ENCODE assay signal across 13 cellular contexts in genomic region chr4:81473086-81473396, GRCh38. TPM values are rescaled to one million over a fixed set of nuclear protein-coding genes. Genes with fewer than 3 reads are reported as not detected.
A peak's percentile ranks its signal among the peaks of the same experiment; 100 is the strongest.
DNase-seq lines count a peak whose midpoint lies in the region; TF ChIP-seq lines count a peak whose summit lies in the region.
"Had no signal": no experiment of that assay in that cellular context is flagged by ENCODE, and none has a peak within 500 bp of the region (broad histone marks: within the 10 kb centered on the region; RNA-seq: fewer than 3 reads in every experiment).

No MANE protein-coding gene starts in this region.

- H3K4me2 ChIP-seq in BLaER1 treated with 17β-estradiol and CSF1 and Interleukin-3, amounts not matched to agents 10 nM and 100 nM: peak overlapping the region; percentile 80 to 97 (median 92)
- peak overlapping the region; percentile 51 for H3K4me2 ChIP-seq in KMS-11

- H3K9ac ChIP-seq in BLaER1 treated with 17β-estradiol and CSF1 and Interleukin-3, amounts not matched to agents 10 nM and 100 nM: peak overlapping the region in 9 of 11 experiments; percentile 83 to 100 (median 91); a peak in 13 of 22 replicates
- H3K9ac ChIP-seq in KMS-11: peak overlapping the region; percentile 78; the same call in 1 of the 2 replicates

- intact Hi-C loops in breast epithelium (cut with DNase I; ENCODE audit: low total_unique reads): loop anchor here (10.0 kb wide), 1 partner anchor 372 kb away; no protein-coding TSS in a partner anchor

- DNase-seq in breast epithelium (ENCODE audit: low spot score in 2 of 2) (no peak), osteocyte (ENCODE audit: extremely low spot score, unreplicated experiment) (no peak), DMS153 treated with DMSO at 0.1 percent for 48 hours (lab: John Stamatoyannopoulos, UW; ENCODE audit: unreplicated experiment) (no peak), RPMI8226 (no peak), OCI-M1 (lab: John Stamatoyannopoulos, UW) (no peak), NCI-H2196 (lab: John Stamatoyannopoulos, UW; ENCODE audit: unreplicated experiment) (no peak)
- DNase-seq: amniotic stem cell, heart right ventricle, uterus had no signal

- peaks cover 0 to 26% (median 9%) of the 10 kb centered on the region in 11 experiments; a peak in 10 of 22 replicates for H4K20me1 ChIP-seq in BLaER1 treated with 17β-estradiol and CSF1 and Interleukin-3, amounts not matched to agents 10 nM and 100 nM
- no peaks in the 10 kb centered on the region for H4K20me1 ChIP-seq in KMS-11 (ENCODE audit: insufficient read depth)

- H2AFZ ChIP-seq in KMS-11 (ENCODE audit: low read depth): peak overlapping the region; percentile 56

- H3K36me3 ChIP-seq in BLaER1 treated with 17β-estradiol and CSF1 and Interleukin-3, amounts not matched to agents 10 nM and 100 nM: no peaks in the 10 kb centered on the region
- H3K36me3 ChIP-seq in KMS-11 (ENCODE audit: insufficient read depth) (no peaks in the 10 kb centered on the region), breast epithelium (no peaks in the 10 kb centered on the region)
- H3K36me3 ChIP-seq: heart right ventricle, uterus had no signal

- H3K27me3 Mint-ChIP-seq in osteocyte (ENCODE audit: unreplicated experiment): peaks cover 65% of the 10 kb centered on the region

- no peaks in the 10 kb centered on the region for H3K9me3 Mint-ChIP-seq in osteocyte (ENCODE audit: unreplicated experiment)

- no peak overlapping the region for H3K27ac Mint-ChIP-seq in osteocyte (ENCODE audit: unreplicated experiment)

- no peaks in the 10 kb centered on the region for H3K36me3 Mint-ChIP-seq in osteocyte (ENCODE audit: unreplicated experiment)

- H3K27me3 ChIP-seq in BLaER1 treated with 17β-estradiol and CSF1 and Interleukin-3, amounts not matched to agents 10 nM and 100 nM: no peaks in the 10 kb centered on the region
- no peaks in the 10 kb centered on the region for H3K27me3 ChIP-seq in KMS-11 (ENCODE audit: insufficient read depth, low read depth)
- H3K27me3 ChIP-seq in breast epithelium: no peaks in the 10 kb centered on the region
- H3K27me3 ChIP-seq: heart right ventricle, uterus had no signal

- TF ChIP-seq CTCF in KMS-11 (conservative IDR thresholded peaks at IDR 0.05; ENCODE audit: low read depth, low read length) (no peak), breast epithelium (IDR thresholded peaks at IDR 0.05) (no peak), osteocyte (IDR thresholded peaks at IDR 0.05) (no peak)

- H3K4me1 Mint-ChIP-seq in osteocyte (ENCODE audit: unreplicated experiment): peaks cover 10% of the 10 kb centered on the region

- H3K27ac ChIP-seq in BLaER1 treated with 17β-estradiol and CSF1 and Interleukin-3, amounts not matched to agents 10 nM and 100 nM: peak overlapping the region; percentile 80 to 99 (median 86)
- H3K27ac ChIP-seq in KMS-11 (peak overlapping the region; percentile 84), breast epithelium (peak overlapping the region; percentile 92 to 94)

- peaks cover 31 to 47% (median 41%) of the 10 kb centered on the region in 10 experiments for H3K4me1 ChIP-seq in BLaER1 treated with 17β-estradiol and CSF1 and Interleukin-3, amounts not matched to agents 10 nM and 100 nM
- H3K4me1 ChIP-seq in KMS-11 (ENCODE audit: low read depth, poor library complexity, severe bottlenecking): peaks cover 37% of the 10 kb centered on the region
- H3K4me1 ChIP-seq in breast epithelium: peaks cover 0 to 20% of the 10 kb centered on the region in 2 donors
- H3K4me1 ChIP-seq: uterus had no signal

- peak overlapping the region; percentile 1 for H3K4me3 Mint-ChIP-seq in osteocyte (ENCODE audit: unreplicated experiment)

- peaks cover 35% of the 10 kb centered on the region for H3K79me2 ChIP-seq in KMS-11 (ENCODE audit: insufficient read depth, low read depth)

- no peak for TF ChIP-seq POLR2A in breast epithelium (IDR thresholded peaks at IDR 0.05)

- peak overlapping the region in 6 of 10 experiments; percentile 83 to 96 (median 96); a peak in 7 of 20 replicates for H3K4me3 ChIP-seq in BLaER1 treated with 17β-estradiol and CSF1 and Interleukin-3, amounts not matched to agents 10 nM and 100 nM
- H3K4me3 ChIP-seq in KMS-11 (IDR thresholded peaks at IDR 0.05; ENCODE audit: insufficient read depth, low read depth, low read length): no peak overlapping the region
- no peak overlapping the region for H3K4me3 ChIP-seq in breast epithelium

- peaks cover 0 to 16% (median 9%) of the 10 kb centered on the region in 11 experiments; a peak in 13 of 22 replicates for H3K9me3 ChIP-seq in BLaER1 treated with 17β-estradiol and CSF1 and Interleukin-3, amounts not matched to agents 10 nM and 100 nM (replicated peaks in 1 of 11)
- no peaks in the 10 kb centered on the region for H3K9me3 ChIP-seq in breast epithelium
- H3K9me3 ChIP-seq: heart right ventricle, uterus had no signal

RNA-seq across cellular contexts. Expression of gene RASGEF1B, which starts 1.3 kb away (rescaled TPM):
- total RNA-seq in breast epithelium: 10 to 100 TPM; 16.4 to 45.8 (median 25.0) TPM
- 0.64 and 0.84 TPM in 2 replicates for total RNA-seq in osteocyte
- total RNA-seq: lung microvascular endothelial cell, RPMI7951 had no signal

Comparison
In these comparisons a context has a peak if more than half of its experiments do, and no peak if none do; other contexts are left out.
1. H3K4me3 ChIP-seq: peak in BLaER1 treated with 17β-estradiol and CSF1 and Interleukin-3, amounts not matched to agents 10 nM and 100 nM (6 of 10); none in KMS-11 (single experiment) and breast epithelium (0 of 3).
2. Peak in every context shown above with its lines, with median percentiles within 50 percentile points of each other: H3K27ac ChIP-seq.